ENCODE assay signal across 8 cellular contexts in the genomic region with DNA sequence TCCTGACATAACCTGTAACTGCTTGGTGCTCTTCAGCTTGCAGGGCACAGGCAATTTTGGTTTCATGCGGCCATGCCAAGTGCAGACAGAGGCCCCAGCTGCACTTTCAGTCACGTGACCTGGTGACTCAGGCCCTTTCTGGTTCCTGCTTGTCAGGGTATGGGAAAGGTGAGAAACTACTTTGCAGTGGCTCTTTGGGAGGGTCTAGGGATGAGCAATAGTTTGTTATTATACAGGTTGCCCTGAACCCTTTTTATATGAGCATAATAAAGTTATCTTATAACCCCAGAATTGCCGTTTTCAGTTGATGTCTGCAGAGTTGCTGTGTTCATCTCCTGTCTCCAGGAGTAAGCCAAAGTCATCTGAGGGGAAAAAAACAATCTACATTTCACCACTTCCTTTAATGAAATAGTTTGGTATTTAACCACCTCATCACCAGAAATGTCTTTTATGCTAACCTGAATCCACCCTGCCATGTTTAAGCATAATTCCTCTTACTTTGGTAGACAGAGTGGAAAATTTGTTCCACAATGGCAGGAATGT. TPM values are rescaled to one million over a fixed set of nuclear protein-coding genes. Genes with fewer than 3 reads are reported as not detected.
DNase-seq lines count a peak whose midpoint lies in the region; FAIRE-seq and TF ChIP-seq lines count a peak whose summit lies in the region.

No MANE protein-coding gene starts in this region.

- POLR2A ChIA-PET in HEK293 (lab: Yijun Ruan, JAX) = interaction anchor here (0.9 to 1.2 kb wide), 2 partner anchors 25 to 274 kb away, joined by 3 read pairs; a partner anchor contains a TSS

- H3K4me3 ChIP-seq in BLaER1 treated with 17β-estradiol and CSF1 and Interleukin-3, amounts not matched to agents 10 nM and 100 nM = no peak overlapping the region; a peak in 1 of 20 replicates
- H3K4me3 ChIP-seq in HEK293 (ENCODE audit: low read depth, low read length) = no peak overlapping the region
- no peak overlapping the region for H3K4me3 ChIP-seq in foreskin fibroblast (ENCODE audit: low read depth in 1 of 2, low read length in 2 of 2)
- no peak overlapping the region for H3K4me3 ChIP-seq in small intestine (ENCODE audit: low read depth in 1 of 2, low read length in 2 of 2)

- peak; percentile 83 for DNase-seq in NOMO-1 treated with DMSO at 0.1 percent for 48 hours (lab: John Stamatoyannopoulos, UW; ENCODE audit: unreplicated experiment)
- DNase-seq in activated T-cell treated with anti-CD3 and anti-CD28 coated beads for 48 hours (ENCODE audit: low read depth) = peak; percentile 74
- DNase-seq in foreskin fibroblast = peak; percentile 63 to 76
- peak; percentile 72 for DNase-seq in small intestine
- no peak for DNase-seq in SK-N-DZ (ENCODE audit: low spot score)
- no peak for DNase-seq in NCI-H82 (lab: John Stamatoyannopoulos, UW)

- H3K27ac ChIP-seq in BLaER1 treated with 17β-estradiol and CSF1 and Interleukin-3, amounts not matched to agents 10 nM and 100 nM = peak overlapping the region in 9 of 11 experiments; percentile 35 to 74 (median 62); a peak in 18 of 22 replicates
- H3K27ac ChIP-seq in HEK293 (ENCODE audit: extremely low read depth, low read depth, low read length) = no peak overlapping the region
- no peak overlapping the region for H3K27ac ChIP-seq in small intestine (ENCODE audit: low read depth in 1 of 2, low read length in 1 of 2)

- WGBS in small intestine, 3 donors = 0 to 18% (median 12%) methylated on average over 3 of the region's 3 CpGs

- peak overlapping the region; percentile 50 to 84 (median 72) for H3K4me2 ChIP-seq in BLaER1 treated with 17β-estradiol and CSF1 and Interleukin-3, amounts not matched to agents 10 nM and 100 nM

- CTCF ChIA-PET in HEK293 (lab: Yijun Ruan, JAX) = no interaction called here

- peaks cover 7 to 14% (median 11%) of the 10 kb centered on the region in 11 experiments; a peak in 21 of 22 replicates for H3K9me3 ChIP-seq in BLaER1 treated with 17β-estradiol and CSF1 and Interleukin-3, amounts not matched to agents 10 nM and 100 nM (replicated peaks in 1 of 11)
- H3K9me3 ChIP-seq in HEK293 (ENCODE audit: control insufficient read depth, insufficient read depth, low read depth, low read length) (no peaks in the 10 kb centered on the region), small intestine (ENCODE audit: control insufficient read depth, low read depth) (no peaks in the 10 kb centered on the region)

- FAIRE-seq in small intestine (lab: Jason Lieb, UNC) = no peak

- no peaks in the 10 kb centered on the region for H4K20me1 ChIP-seq in BLaER1 treated with 17β-estradiol and CSF1 and Interleukin-3, amounts not matched to agents 10 nM and 100 nM

- H3K9ac ChIP-seq in BLaER1 treated with 17β-estradiol and CSF1 and Interleukin-3, amounts not matched to agents 10 nM and 100 nM = peak overlapping the region in 5 of 11 experiments; percentile 2 to 36 (median 28); a peak in 5 of 22 replicates

- no peak for TF ChIP-seq CTCF in HEK293 (tag by site-specific recombination; IDR thresholded peaks at IDR 0.05)
- no peak for TF ChIP-seq CTCF in foreskin fibroblast (IDR thresholded peaks at IDR 0.05; ENCODE audit: low read depth, low read length)

- peaks cover 18 to 42% (median 33%) of the 10 kb centered on the region in 10 experiments for H3K4me1 ChIP-seq in BLaER1 treated with 17β-estradiol and CSF1 and Interleukin-3, amounts not matched to agents 10 nM and 100 nM
- no peaks in the 10 kb centered on the region for H3K4me1 ChIP-seq in HEK293 (ENCODE audit: control insufficient read depth, insufficient read depth, low read length)
- no peaks in the 10 kb centered on the region for H3K4me1 ChIP-seq in small intestine (ENCODE audit: control insufficient read depth in 2 of 2, insufficient read depth in 1 of 2, low read depth in 1 of 2, low read length in 1 of 2)

- H3K36me3 ChIP-seq in BLaER1 treated with 17β-estradiol and CSF1 and Interleukin-3, amounts not matched to agents 10 nM and 100 nM = no peaks in the 10 kb centered on the region
- H3K36me3 ChIP-seq in HEK293 (ENCODE audit: control insufficient read depth in 2 of 2, insufficient read depth in 1 of 2, low read length in 2 of 2) (no peaks in the 10 kb centered on the region), small intestine (ENCODE audit: control insufficient read depth in 2 of 2, insufficient read depth in 2 of 2, low read length in 2 of 2) (no peaks in the 10 kb centered on the region)

- no peaks in the 10 kb centered on the region for H3K27me3 ChIP-seq in BLaER1 treated with 17β-estradiol and CSF1 and Interleukin-3, amounts not matched to agents 10 nM and 100 nM
- H3K27me3 ChIP-seq in small intestine (ENCODE audit: control insufficient read depth in 2 of 2, insufficient read depth in 2 of 2, low read length in 2 of 2) = no peaks in the 10 kb centered on the region

TF ChIP-seq in HEK293, 187 proteins besides CTCF, POLR2A, EP300 and RAD21:
- peak; percentile 56; the same call in 1 of the 2 replicates for TF ChIP-seq ZBTB20 (tag by site-specific recombination; IDR thresholded peaks at IDR 0.05)
- TF ChIP-seq, protein P1, sequence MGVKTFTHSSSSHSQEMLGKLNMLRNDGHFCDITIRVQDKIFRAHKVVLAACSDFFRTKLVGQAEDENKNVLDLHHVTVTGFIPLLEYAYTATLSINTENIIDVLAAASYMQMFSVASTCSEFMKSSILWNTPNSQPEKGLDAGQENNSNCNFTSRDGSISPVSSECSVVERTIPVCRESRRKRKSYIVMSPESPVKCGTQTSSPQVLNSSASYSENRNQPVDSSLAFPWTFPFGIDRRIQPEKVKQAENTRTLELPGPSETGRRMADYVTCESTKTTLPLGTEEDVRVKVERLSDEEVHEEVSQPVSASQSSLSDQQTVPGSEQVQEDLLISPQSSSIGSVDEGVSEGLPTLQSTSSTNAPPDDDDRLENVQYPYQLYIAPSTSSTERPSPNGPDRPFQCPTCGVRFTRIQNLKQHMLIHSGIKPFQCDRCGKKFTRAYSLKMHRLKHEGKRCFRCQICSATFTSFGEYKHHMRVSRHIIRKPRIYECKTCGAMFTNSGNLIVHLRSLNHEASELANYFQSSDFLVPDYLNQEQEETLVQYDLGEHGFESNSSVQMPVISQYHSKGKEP (tag by site-specific recombination; IDR thresholded peaks at IDR 0.05) = peak; percentile 58
- no peak for TF ChIP-seq ZNF623 (tag by site-specific recombination; IDR thresholded peaks at IDR 0.05)
- no peak for TF ChIP-seq EGR2 (tag by site-specific recombination; IDR thresholded peaks at IDR 0.05; ENCODE audit: low read depth)

RNA-seq across cellular contexts. Expression of a gene that starts 30.9 kb away (rescaled TPM):
- 10 to 100 TPM; 11.6 to 65.9 (median 18.1) TPM for polyA plus RNA-seq in small intestine
- 0.02 TPM in 1 of 2 replicates, not detected in the other for polyA plus RNA-seq in SK-N-DZ (2014; cell fraction: cytosol; rRNA removed)
- 0.06 TPM in 1 of 2 replicates, not detected in the other for polyA plus RNA-seq in SK-N-DZ (2014; cell fraction: nucleus; rRNA removed)

Comparison
In these comparisons a context has a peak if more than half of its experiments do, and no peak if none do; other contexts are left out.
1. H3K27ac ChIP-seq: peak in BLaER1 treated with 17β-estradiol and CSF1 and Interleukin-3, amounts not matched to agents 10 nM and 100 nM (9 of 11); none in HEK293 (single experiment) and small intestine (0 of 2).
2. DNase-seq: peak in NOMO-1 treated with DMSO at 0.1 percent for 48 hours (single experiment), activated T-cell treated with anti-CD3 and anti-CD28 coated beads for 48 hours (single experiment), foreskin fibroblast (2 of 2) and small intestine (single experiment); none in SK-N-DZ (single experiment) and NCI-H82 (single experiment).